In the genomic region with DNA sequence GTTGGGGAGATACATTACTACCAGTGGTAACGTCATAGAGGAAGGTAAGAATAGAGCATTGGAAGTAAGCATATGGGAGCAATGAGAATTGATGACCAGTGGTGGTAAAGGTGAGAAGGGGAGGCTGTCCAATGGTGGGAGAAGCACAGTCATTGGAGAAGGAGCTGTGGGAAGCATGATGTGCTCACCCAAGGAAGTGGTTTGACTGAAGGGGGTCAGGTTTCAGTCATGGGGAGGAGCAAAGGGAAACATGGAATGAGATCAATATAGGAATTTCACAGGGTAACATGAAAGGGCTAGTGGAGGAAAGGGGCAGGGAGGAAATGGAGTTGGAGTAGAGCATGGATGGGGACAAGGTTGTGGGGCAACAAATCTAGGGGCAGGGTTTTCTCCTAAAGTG, we compare ENCODE assay signal across 14 cellular contexts.
"Had no signal": no experiment of that assay in that cellular context is flagged by ENCODE, and none has a peak within 500 bp of the region (broad histone marks: within the 10 kb centered on the region; RNA-seq: fewer than 3 reads in every experiment).

No MANE protein-coding gene starts in this region.

- H3K4me3 ChIP-seq: esophagus squamous epithelium, heart left ventricle, right atrium auricular region, tibial nerve had no signal

- H3K4me1 ChIP-seq: esophagus squamous epithelium, right atrium auricular region had no signal

- H3K27ac ChIP-seq: esophagus squamous epithelium, heart left ventricle, neutrophil, right atrium auricular region, tibial nerve, VCaP had no signal

- H3K36me3 ChIP-seq: esophagus squamous epithelium, heart left ventricle, neutrophil, right atrium auricular region, tibial nerve had no signal

- FAIRE-seq: frontal cortex had no signal

- H3K9me3 ChIP-seq: esophagus squamous epithelium, heart left ventricle, neutrophil, right atrium auricular region, tibial nerve had no signal

- H3K27me3 ChIP-seq: esophagus squamous epithelium, heart left ventricle, neutrophil, right atrium auricular region, tibial nerve had no signal

- DNase-seq: activated CD4-positive, alpha-beta T cell treated with anti-CD3 and anti-CD28 coated beads for 48 hours; activated CD8-positive, alpha-beta memory T cell treated with anti-CD3 and anti-CD28 coated beads, Interleukin-2, amount 50 U/mL, for 48 hours; activated CD8-positive, alpha-beta T cell treated with anti-CD3 and anti-CD28 coated beads, Interleukin-2, amount 10 ng/mL, durations not matched to agents 7 days and 5 days; activated naive CD8-positive, alpha-beta T cell treated with anti-CD3 and anti-CD28 coated beads, Interleukin-2, amount 10 ng/mL, durations not matched to agents 7 days and 5 days; anterior cingulate cortex; esophagus squamous epithelium; heart left ventricle; posterior cingulate gyrus; T-helper 9 cell had no signal
